Comparison of ENCODE assay signal across 1 cellular context in the genomic region with DNA sequence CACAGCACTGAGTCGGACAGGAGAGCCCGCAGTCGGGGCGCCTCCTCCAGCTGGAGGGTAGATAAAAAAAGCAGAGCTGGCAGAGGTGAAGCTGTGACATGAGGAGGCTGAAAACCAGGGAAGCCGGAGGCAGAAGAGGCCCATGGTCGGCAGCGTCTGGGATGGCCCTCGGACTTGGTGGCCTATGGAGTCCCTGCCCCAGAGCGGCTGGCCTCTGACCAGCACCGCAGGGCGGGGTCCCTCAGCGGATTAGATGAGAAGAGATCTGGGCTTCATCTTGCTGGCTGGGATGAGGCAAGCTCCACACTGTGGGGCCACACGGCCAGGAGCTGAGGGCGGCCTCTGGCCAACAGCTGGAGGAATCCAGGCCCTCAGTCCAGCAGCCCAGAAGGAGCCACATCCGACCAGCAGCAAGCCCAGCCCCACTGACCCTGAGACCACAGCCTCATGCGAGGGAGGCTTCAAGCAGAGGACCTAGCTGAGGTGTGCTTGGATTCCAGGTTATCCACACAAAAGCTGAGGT.
TF ChIP-seq lines count a peak whose summit lies in the region.

No MANE protein-coding gene starts in this region.

TF ChIP-seq in K562, 482 proteins besides CTCF, POLR2A, EP300 and RAD21:
- TF ChIP-seq RBM14 (IDR thresholded peaks at IDR 0.05; ENCODE audit: borderline replicate concordance, insufficient read depth, low read depth, low read length) (no peak), RBM39 (optimal IDR thresholded peaks at IDR 0.05; ENCODE audit: low read depth, low read length) (no peak), ZNF717 (CRISPR knock-in tag; IDR thresholded peaks at IDR 0.05) (no peak), ERF (CRISPR knock-in tag; IDR thresholded peaks at IDR 0.05) (no peak), ZNF583 (CRISPR knock-in tag; IDR thresholded peaks at IDR 0.05) (no peak), DIDO1 (tag; IDR thresholded peaks at IDR 0.05; ENCODE audit: low read depth) (no peak), ATF7 (IDR thresholded peaks at IDR 0.05) (no peak), FOXM1 (IDR thresholded peaks at IDR 0.05; ENCODE audit: low read depth) (no peak), FOXM1 (CRISPR knock-in tag; IDR thresholded peaks at IDR 0.05; ENCODE audit: low read depth) (no peak), NFIX (CRISPR knock-in tag; IDR thresholded peaks at IDR 0.05; ENCODE audit: low read depth) (no peak)
- TF ChIP-seq, protein P1, sequence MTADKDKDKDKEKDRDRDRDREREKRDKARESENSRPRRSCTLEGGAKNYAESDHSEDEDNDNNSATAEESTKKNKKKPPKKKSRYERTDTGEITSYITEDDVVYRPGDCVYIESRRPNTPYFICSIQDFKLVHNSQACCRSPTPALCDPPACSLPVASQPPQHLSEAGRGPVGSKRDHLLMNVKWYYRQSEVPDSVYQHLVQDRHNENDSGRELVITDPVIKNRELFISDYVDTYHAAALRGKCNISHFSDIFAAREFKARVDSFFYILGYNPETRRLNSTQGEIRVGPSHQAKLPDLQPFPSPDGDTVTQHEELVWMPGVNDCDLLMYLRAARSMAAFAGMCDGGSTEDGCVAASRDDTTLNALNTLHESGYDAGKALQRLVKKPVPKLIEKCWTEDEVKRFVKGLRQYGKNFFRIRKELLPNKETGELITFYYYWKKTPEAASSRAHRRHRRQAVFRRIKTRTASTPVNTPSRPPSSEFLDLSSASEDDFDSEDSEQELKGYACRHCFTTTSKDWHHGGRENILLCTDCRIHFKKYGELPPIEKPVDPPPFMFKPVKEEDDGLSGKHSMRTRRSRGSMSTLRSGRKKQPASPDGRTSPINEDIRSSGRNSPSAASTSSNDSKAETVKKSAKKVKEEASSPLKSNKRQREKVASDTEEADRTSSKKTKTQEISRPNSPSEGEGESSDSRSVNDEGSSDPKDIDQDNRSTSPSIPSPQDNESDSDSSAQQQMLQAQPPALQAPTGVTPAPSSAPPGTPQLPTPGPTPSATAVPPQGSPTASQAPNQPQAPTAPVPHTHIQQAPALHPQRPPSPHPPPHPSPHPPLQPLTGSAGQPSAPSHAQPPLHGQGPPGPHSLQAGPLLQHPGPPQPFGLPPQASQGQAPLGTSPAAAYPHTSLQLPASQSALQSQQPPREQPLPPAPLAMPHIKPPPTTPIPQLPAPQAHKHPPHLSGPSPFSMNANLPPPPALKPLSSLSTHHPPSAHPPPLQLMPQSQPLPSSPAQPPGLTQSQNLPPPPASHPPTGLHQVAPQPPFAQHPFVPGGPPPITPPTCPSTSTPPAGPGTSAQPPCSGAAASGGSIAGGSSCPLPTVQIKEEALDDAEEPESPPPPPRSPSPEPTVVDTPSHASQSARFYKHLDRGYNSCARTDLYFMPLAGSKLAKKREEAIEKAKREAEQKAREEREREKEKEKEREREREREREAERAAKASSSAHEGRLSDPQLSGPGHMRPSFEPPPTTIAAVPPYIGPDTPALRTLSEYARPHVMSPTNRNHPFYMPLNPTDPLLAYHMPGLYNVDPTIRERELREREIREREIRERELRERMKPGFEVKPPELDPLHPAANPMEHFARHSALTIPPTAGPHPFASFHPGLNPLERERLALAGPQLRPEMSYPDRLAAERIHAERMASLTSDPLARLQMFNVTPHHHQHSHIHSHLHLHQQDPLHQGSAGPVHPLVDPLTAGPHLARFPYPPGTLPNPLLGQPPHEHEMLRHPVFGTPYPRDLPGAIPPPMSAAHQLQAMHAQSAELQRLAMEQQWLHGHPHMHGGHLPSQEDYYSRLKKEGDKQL (CRISPR knock-in tag; IDR thresholded peaks at IDR 0.05; ENCODE audit: borderline replicate concordance), result no peak
